26 cellular contexts compared by ENCODE assay signal in genomic region chr3:14057701-14058100, GRCh38.
"Had no signal": no experiment of that assay in that cellular context is flagged by ENCODE, and none has a peak within 500 bp of the region (broad histone marks: within the 10 kb centered on the region; RNA-seq: fewer than 3 reads in every experiment).

No MANE protein-coding gene starts in this region.

- H3K27me3 ChIP-seq: dorsolateral prefrontal cortex, right lobe of liver, upper lobe of left lung had no signal

- H3K9me3 ChIP-seq: right lobe of liver had no signal

- H3K36me3 ChIP-seq: lower lobe of right lung, right lobe of liver, thoracic aorta, upper lobe of left lung had no signal

- H3K4me1 ChIP-seq: lower lobe of right lung, right lobe of liver, upper lobe of left lung had no signal

- H3K4me3 ChIP-seq: dorsolateral prefrontal cortex, lower lobe of right lung, right lobe of liver, skin epidermis, thoracic aorta, upper lobe of left lung had no signal

- ATAC-seq: activated CD4-positive, alpha-beta T cell treated with anti-CD3 and anti-CD28 coated beads for 36 hours; activated naive CD4-positive, alpha-beta T cell treated with anti-CD3 and anti-CD28 coated beads, Interleukin-2, amount 50 U/mL, for 72 hours; activated T-helper 17 cell treated with anti-CD3 and anti-CD28 coated beads, Interleukin-2, amount 50 U/mL, for 72 hours; left lobe of liver; lower lobe of right lung; naive thymus-derived CD4-positive, alpha-beta T cell; right lobe of liver had no signal

- H3K27ac ChIP-seq: dorsolateral prefrontal cortex, lower lobe of right lung, right lobe of liver, thoracic aorta, upper lobe of left lung had no signal

- DNase-seq: activated B cell treated with CpG ODN at 0.5 μM for 24 hours; activated CD4-positive, alpha-beta T cell treated with anti-CD3 and anti-CD28 coated beads for 36 hours; activated CD4-positive, alpha-beta T cell treated with anti-CD3 and anti-CD28 coated beads, Interleukin-2, amount 50 U/mL, for 4 hours; activated CD8-positive, alpha-beta memory T cell treated with anti-CD3 and anti-CD28 coated beads for 24 hours; activated CD8-positive, alpha-beta memory T cell treated with anti-CD3 and anti-CD28 coated beads, Interleukin-2, amount 50 U/mL, for 4 hours; activated T-cell treated with anti-CD3 and anti-CD28 coated beads, Interleukin-2, amount 50 U/mL, for 24 hours; dorsolateral prefrontal cortex; foreskin fibroblast; kidney; lower lobe of right lung; naive thymus-derived CD4-positive, alpha-beta T cell; occipital lobe; right lobe of liver; stimulated activated CD4-positive, alpha-beta T cell treated with anti-CD3 and anti-CD28 coated beads, Interleukin-15, amount 100 ng/mL, for 24 hours; stimulated activated CD8-positive, alpha-beta memory T cell treated with anti-CD3 and anti-CD28 coated beads, Interleukin-4, amount 100 ng/mL, for 48 hours; stimulated activated naive CD4-positive, alpha-beta T cell; T-helper 1 cell; upper lobe of left lung had no signal

- FAIRE-seq: astrocyte, colon, kidney, TTC549 had no signal
